8 cellular contexts compared by ENCODE assay signal in genomic region chr6:10692965-10693538, GRCh38. TPM values are rescaled to one million over a fixed set of nuclear protein-coding genes. Genes with fewer than 3 reads are reported as not detected.
DNase-seq lines count a peak whose midpoint lies in the region; ATAC-seq, FAIRE-seq and TF ChIP-seq lines count a peak whose summit lies in the region.

No MANE protein-coding gene starts in this region.

- H3K4me3 ChIP-seq in heart right ventricle, result peak overlapping the region in 7 of 10 donors; percentile 66 to 80 (median 72)
- peak overlapping the region; percentile 99 for H3K4me3 ChIP-seq in astrocyte (ENCODE audit: insufficient read depth, low read depth, low read length)
- peak overlapping the region; percentile 78 to 98 (median 97) for H3K4me3 ChIP-seq in HepG2 (replicated peaks in 1 of 3; ENCODE audit: insufficient read depth in 1 of 3, low read depth in 2 of 3, low read length in 3 of 3)
- H3K4me3 ChIP-seq in upper lobe of right lung, result peak overlapping the region; percentile 83

- H2AFZ ChIP-seq in astrocyte (ENCODE audit: low read depth, low read length) (no peak overlapping the region), HepG2 (ENCODE audit: low read length) (no peak overlapping the region)

- 92 to 95% methylated on average over 8 of the region's 8 CpGs for WGBS in heart right ventricle, 2 donors
- 95% methylated on average over 8 of the region's 8 CpGs for WGBS in HepG2 (ENCODE audit: low lambda C conversion rate)

- H4K20me1 ChIP-seq in astrocyte (ENCODE audit: insufficient read depth, low read length) (peaks cover 4% of the 10 kb centered on the region), HepG2 (ENCODE audit: insufficient read depth, low read length) (no peaks in the 10 kb centered on the region)

- peaks cover 20% of the 10 kb centered on the region for H3K4me1 Mint-ChIP-seq in astrocyte (ENCODE audit: low read depth, unreplicated experiment)

- in situ Hi-C loops in HepG2 (cut with HindIII; ENCODE audit: extremely low pct_ligation_motif_present, low pct_unique_long_range_greater_than_20kb), result no loop called here
- in situ Hi-C loops in KBM-7 (cut with MboI; ENCODE audit: low pct_unique_long_range_greater_than_20kb, low sequenced_read_pairs), result no loop called here

- H3K4me1 ChIP-seq in heart right ventricle (peaks cover 0 to 31% (median 25%) of the 10 kb centered on the region in 9 donors), astrocyte (ENCODE audit: insufficient read depth, low read length) (peaks cover 16% of the 10 kb centered on the region), HepG2 (ENCODE audit: insufficient read depth, low read length) (peaks cover 44% of the 10 kb centered on the region), upper lobe of right lung (peaks cover 22% of the 10 kb centered on the region)

- POLR2A ChIA-PET in HepG2 (lab: Yijun Ruan, JAX), result no interaction called here

- no peaks in the 10 kb centered on the region for H3K36me3 Mint-ChIP-seq in astrocyte (ENCODE audit: low read depth, unreplicated experiment)

- no peak for TF ChIP-seq POLR2A in HepG2 (IDR thresholded peaks at IDR 0.05; ENCODE audit: insufficient read depth in 1 of 2, low read depth in 2 of 2, low read length in 2 of 2)

- H3K4me2 ChIP-seq in astrocyte (ENCODE audit: low read length), result peak overlapping the region; percentile 92
- peak overlapping the region; percentile 73 for H3K4me2 ChIP-seq in HepG2 (ENCODE audit: low read depth, low read length)

- H3K79me2 ChIP-seq in astrocyte (ENCODE audit: insufficient read depth, low read length), result peaks cover 48% of the 10 kb centered on the region
- peaks cover 44% of the 10 kb centered on the region for H3K79me2 ChIP-seq in HepG2 (ENCODE audit: insufficient read depth, low read length)

- no peak for ATAC-seq in heart right ventricle
- no peak for ATAC-seq in left cardiac atrium
- ATAC-seq in HepG2, result no peak
- no peak for ATAC-seq in upper lobe of right lung
- no peak for ATAC-seq in HG03460 (IDR thresholded peaks at IDR 0.05; ENCODE audit: unreplicated experiment)

- peak overlapping the region; percentile 97 for H3K4me3 Mint-ChIP-seq in astrocyte (ENCODE audit: unreplicated experiment)

- intact Hi-C loops in heart right ventricle (cut with DNase I), result loop anchor here in 4 of 10 donors (5.0 to 10.0 kb wide), 5 partner anchors 54 to 186 kb away; partner anchors contain the start of gene TMEM14B (in 1 of the 4)
- intact Hi-C loops in left cardiac atrium (cut with DNase I), result loop anchor here in 1 of 2 donors (5.0 kb wide), 1 partner anchor 181 kb away; no protein-coding TSS in a partner anchor
- intact Hi-C loops in HepG2 (cut with micrococcal nuclease; ENCODE audit: unreplicated experiment), result no loop called here
- intact Hi-C loops in upper lobe of right lung (cut with DNase I), result no loop called here
- intact Hi-C loops in cardiac septum (cut with DNase I), result loop anchor here (10.0 kb wide), 1 partner anchor 108 kb away; no protein-coding TSS in a partner anchor

- H3K9me3 ChIP-seq in heart right ventricle (no peaks in the 10 kb centered on the region), astrocyte (ENCODE audit: insufficient read depth, low read depth, low read length) (no peaks in the 10 kb centered on the region), HepG2 (ENCODE audit: low read length) (no peaks in the 10 kb centered on the region), upper lobe of right lung (no peaks in the 10 kb centered on the region)

- TF ChIP-seq EP300 in HepG2 (IDR thresholded peaks at IDR 0.05; ENCODE audit: low read depth in 2 of 2, low read length in 2 of 2) (no peak), HepG2 (CRISPR knock-in tag; IDR thresholded peaks at IDR 0.05; ENCODE audit: borderline replicate concordance) (no peak)

- DNase-seq in heart right ventricle, result no peak
- DNase-seq in left cardiac atrium, result no peak
- DNase-seq in astrocyte (ENCODE audit: low read depth), result no peak
- no peak for DNase-seq in HepG2 (ENCODE audit: low spot score)
- no peak for DNase-seq in upper lobe of right lung
- no peak for DNase-seq in KBM-7
- DNase-seq in cardiac septum (ENCODE audit: low spot score), result no peak

- TF ChIP-seq CTCF in heart right ventricle (IDR thresholded peaks at IDR 0.05) (no peak), astrocyte (IDR thresholded peaks at IDR 0.05; ENCODE audit: insufficient read depth, low read depth, low read length) (no peak), HepG2 (CRISPR knock-in tag; IDR thresholded peaks at IDR 0.05) (no peak), upper lobe of right lung (IDR thresholded peaks at IDR 0.05) (no peak)

- peak overlapping the region in 1 of 10 donors; percentile 93 for H3K27ac ChIP-seq in heart right ventricle
- H3K27ac ChIP-seq in astrocyte (ENCODE audit: low read depth, low read length), result no peak overlapping the region
- no peak overlapping the region for H3K27ac ChIP-seq in HepG2 (ENCODE audit: extremely low read length, insufficient read depth, low read length)
- no peak overlapping the region for H3K27ac ChIP-seq in upper lobe of right lung

- H3K36me3 ChIP-seq in heart right ventricle (peaks cover 0 to 14% (median 0%) of the 10 kb centered on the region in 9 donors), astrocyte (ENCODE audit: insufficient read depth, low read length) (no peaks in the 10 kb centered on the region), HepG2 (replicated peaks in 1 of 2; ENCODE audit: control insufficient read depth in 1 of 2, insufficient read depth in 2 of 2, low read length in 2 of 2) (peaks cover 3 to 11% of the 10 kb centered on the region in 2 experiments; a peak in 4 of 5 replicates), upper lobe of right lung (peaks cover 6% of the 10 kb centered on the region)

- no peaks in the 10 kb centered on the region for H3K27me3 Mint-ChIP-seq in astrocyte (ENCODE audit: low read depth, unreplicated experiment)

- FAIRE-seq in astrocyte (lab: Jason Lieb, UNC) (no peak), HepG2 (lab: Jason Lieb, UNC) (no peak)

- no peaks in the 10 kb centered on the region for H3K27me3 ChIP-seq in heart right ventricle
- peaks cover 3% of the 10 kb centered on the region for H3K27me3 ChIP-seq in astrocyte (ENCODE audit: insufficient read depth, low read length)
- H3K27me3 ChIP-seq in HepG2 (ENCODE audit: control insufficient read depth in 1 of 2, insufficient read depth in 2 of 2, low read length in 2 of 2), result no peaks in the 10 kb centered on the region; a peak in 1 of 5 replicates
- H3K27me3 ChIP-seq in upper lobe of right lung, result no peaks in the 10 kb centered on the region

- no peak for TF ChIP-seq RAD21 in HepG2 (CRISPR knock-in tag; IDR thresholded peaks at IDR 0.05)

- BruUV-seq in HepG2 (replicated peaks; lab: Mats Ljungman, UMichigan), result no TSS peak

- peak overlapping the region; percentile 95 for H3K9ac ChIP-seq in astrocyte (ENCODE audit: low read length)
- H3K9ac ChIP-seq in HepG2 (ENCODE audit: insufficient read depth, low read depth, low read length), result peak overlapping the region; percentile 98

- no peaks in the 10 kb centered on the region for H3K9me3 Mint-ChIP-seq in astrocyte (ENCODE audit: unreplicated experiment)

- peak overlapping the region; percentile 100 for H3K27ac Mint-ChIP-seq in astrocyte (ENCODE audit: unreplicated experiment)

- CTCF ChIA-PET in HepG2 (lab: Yijun Ruan, JAX; ENCODE audit: low intra/inter-chr PET ratio, low total read pairs), result no interaction called here

RNA-seq across cellular contexts. Expression of gene C6orf52, which starts 1.4 kb away (rescaled TPM):
- total RNA-seq in heart right ventricle (1 to 10 TPM in 2 of 10 donors, under 1 TPM in 5, not detected in 3; 0.59 to 1.6 (median 0.86) TPM), left cardiac atrium (not detected), astrocyte (2.3 and 2.9 TPM in 2 replicates), HepG2 (2016; rRNA removed; fragmentation: Illumina TruSeq; extraction: Trizol) (0.53 and 0.66 TPM in 2 replicates), upper lobe of right lung (not detected), cardiac septum (1.7 TPM)
- polyA plus RNA-seq in heart right ventricle (under 1 TPM; 0.80 to 0.88 TPM), HepG2 (2011; rRNA removed) (0.50 TPM in 1 of 2 replicates, not detected in the other)
- not detected in 2 replicates for total RNA-seq in HepG2 (2016; cell fraction: cytosol; rRNA removed; fragmentation: Illumina TruSeq; extraction: Trizol; ENCODE audit: low read depth)
- total RNA-seq in HepG2 (2016; cell fraction: insoluble cytoplasmic fraction; rRNA removed; fragmentation: Illumina TruSeq; extraction: Trizol), result 1.0 and 1.1 TPM in 2 replicates
- not detected in 2 replicates for total RNA-seq in HepG2 (2016; cell fraction: membrane; rRNA removed; fragmentation: Illumina TruSeq; extraction: Trizol)
- total RNA-seq in HepG2 (2016; cell fraction: nucleus; rRNA removed; fragmentation: Illumina TruSeq; extraction: Trizol), result not detected in 2 replicates
- 0.35 and 0.38 TPM in 2 replicates for polyA plus RNA-seq in HepG2 (2011; cell fraction: cytosol; rRNA removed)
- not detected in 2 replicates for polyA plus RNA-seq in HepG2 (2011; cell fraction: nucleus; rRNA removed)
- polyA plus RNA-seq in HepG2 (2012), result 0.36 and 0.52 TPM in 2 replicates
- not detected in 2 replicates for polyA plus RNA-seq in HepG2 (2016; cell fraction: cytosol; fragmentation: Illumina TruSeq; extraction: Trizol; ENCODE audit: low read depth)
- 0.60 and 1.2 TPM in 2 replicates for polyA plus RNA-seq in HepG2 (2016; cell fraction: insoluble cytoplasmic fraction; fragmentation: Illumina TruSeq; extraction: Trizol; ENCODE audit: low read depth)
- not detected in 2 replicates for polyA plus RNA-seq in HepG2 (2016; cell fraction: membrane; fragmentation: Illumina TruSeq; extraction: Trizol; ENCODE audit: low read depth)
- 1.4 TPM in 1 of 2 replicates, not detected in the other for polyA plus RNA-seq in HepG2 (2016; cell fraction: nucleus; fragmentation: Illumina TruSeq; extraction: Trizol; ENCODE audit: insufficient read depth, low read depth)
- polyA minus RNA-seq in HepG2 (2011; rRNA and poly(A)+ RNA removed; ENCODE audit: low replicate concordance), result not detected in 2 replicates
- not detected in 2 replicates for polyA minus RNA-seq in HepG2 (2011; cell fraction: cytosol; rRNA and poly(A)+ RNA removed)
- polyA minus RNA-seq in HepG2 (2011; cell fraction: nucleus; rRNA and poly(A)+ RNA removed), result not detected in 2 replicates

RNA-seq across cellular contexts. Expression of gene PAK1IP1, which starts 1.7 kb away (rescaled TPM):
- total RNA-seq in heart right ventricle, result 10 to 100 TPM in 2 of 10 donors, 1 to 10 TPM in 8; 5.8 to 13.5 (median 8.4) TPM
- polyA plus RNA-seq in heart right ventricle, result 10 to 100 TPM in 1 of 2 donors, 1 to 10 TPM in 1; 6.1 to 15.7 TPM
- total RNA-seq in left cardiac atrium, result 10 to 100 TPM in 1 of 2 donors, 1 to 10 TPM in 1; 9.0 to 14.9 TPM
- total RNA-seq in astrocyte, result 20.1 and 21.9 TPM in 2 replicates
- 66.2 and 106 TPM in 2 replicates for total RNA-seq in HepG2 (2016; rRNA removed; fragmentation: Illumina TruSeq; extraction: Trizol)
- 11.9 and 13.2 TPM in 2 replicates for total RNA-seq in HepG2 (2016; cell fraction: cytosol; rRNA removed; fragmentation: Illumina TruSeq; extraction: Trizol; ENCODE audit: low read depth)
- total RNA-seq in HepG2 (2016; cell fraction: insoluble cytoplasmic fraction; rRNA removed; fragmentation: Illumina TruSeq; extraction: Trizol), result 64.7 and 103 TPM in 2 replicates
- 18.5 and 23.4 TPM in 2 replicates for total RNA-seq in HepG2 (2016; cell fraction: membrane; rRNA removed; fragmentation: Illumina TruSeq; extraction: Trizol)
- total RNA-seq in HepG2 (2016; cell fraction: nucleus; rRNA removed; fragmentation: Illumina TruSeq; extraction: Trizol), result 27.0 and 28.3 TPM in 2 replicates
- polyA plus RNA-seq in HepG2 (2011; rRNA removed), result 17.0 and 23.4 TPM in 2 replicates
- polyA plus RNA-seq in HepG2 (2011; cell fraction: cytosol; rRNA removed), result 11.7 and 15.1 TPM in 2 replicates
- polyA plus RNA-seq in HepG2 (2011; cell fraction: nucleus; rRNA removed), result 5.6 and 6.6 TPM in 2 replicates
- 21.1 and 24.1 TPM in 2 replicates for polyA plus RNA-seq in HepG2 (2012)
- polyA plus RNA-seq in HepG2 (2016; cell fraction: cytosol; fragmentation: Illumina TruSeq; extraction: Trizol; ENCODE audit: low read depth), result 5.7 and 6.5 TPM in 2 replicates
- polyA plus RNA-seq in HepG2 (2016; cell fraction: insoluble cytoplasmic fraction; fragmentation: Illumina TruSeq; extraction: Trizol; ENCODE audit: low read depth), result 92.1 and 98.0 TPM in 2 replicates
- 9.4 and 11.3 TPM in 2 replicates for polyA plus RNA-seq in HepG2 (2016; cell fraction: membrane; fragmentation: Illumina TruSeq; extraction: Trizol; ENCODE audit: low read depth)
- 36.0 and 37.3 TPM in 2 replicates for polyA plus RNA-seq in HepG2 (2016; cell fraction: nucleus; fragmentation: Illumina TruSeq; extraction: Trizol; ENCODE audit: insufficient read depth, low read depth)
- 15.3 and 20.5 TPM in 2 replicates for polyA minus RNA-seq in HepG2 (2011; rRNA and poly(A)+ RNA removed; ENCODE audit: low replicate concordance)
- polyA minus RNA-seq in HepG2 (2011; cell fraction: cytosol; rRNA and poly(A)+ RNA removed), result 6.3 and 9.7 TPM in 2 replicates
- 7.9 and 10.6 TPM in 2 replicates for polyA minus RNA-seq in HepG2 (2011; cell fraction: nucleus; rRNA and poly(A)+ RNA removed)
- total RNA-seq in upper lobe of right lung, result 11.6 TPM
- total RNA-seq in cardiac septum, result 9.3 TPM

RNA-seq across cellular contexts. Expression of gene TMEM14C, which starts 29.8 kb away (rescaled TPM):
- total RNA-seq in heart right ventricle, result 100 to 1,000 TPM; 105 to 133 (median 116) TPM
- 100 to 1,000 TPM; 114 to 116 TPM for polyA plus RNA-seq in heart right ventricle
- 100 to 1,000 TPM; 103 to 108 TPM for total RNA-seq in left cardiac atrium
- total RNA-seq in astrocyte, result 128 and 134 TPM in 2 replicates
- 163 and 184 TPM in 2 replicates for total RNA-seq in HepG2 (2016; rRNA removed; fragmentation: Illumina TruSeq; extraction: Trizol)
- 87.4 and 106 TPM in 2 replicates for total RNA-seq in HepG2 (2016; cell fraction: cytosol; rRNA removed; fragmentation: Illumina TruSeq; extraction: Trizol; ENCODE audit: low read depth)
- total RNA-seq in HepG2 (2016; cell fraction: insoluble cytoplasmic fraction; rRNA removed; fragmentation: Illumina TruSeq; extraction: Trizol), result 172 and 188 TPM in 2 replicates
- total RNA-seq in HepG2 (2016; cell fraction: membrane; rRNA removed; fragmentation: Illumina TruSeq; extraction: Trizol), result 122 and 141 TPM in 2 replicates
- 137 and 149 TPM in 2 replicates for total RNA-seq in HepG2 (2016; cell fraction: nucleus; rRNA removed; fragmentation: Illumina TruSeq; extraction: Trizol)
- 157 and 184 TPM in 2 replicates for polyA plus RNA-seq in HepG2 (2011; rRNA removed)
- 179 and 195 TPM in 2 replicates for polyA plus RNA-seq in HepG2 (2011; cell fraction: cytosol; rRNA removed)
- 50.7 TPM in 2 replicates for polyA plus RNA-seq in HepG2 (2011; cell fraction: nucleus; rRNA removed)
- polyA plus RNA-seq in HepG2 (2012), result 127 and 151 TPM in 2 replicates
- 93.8 and 119 TPM in 2 replicates for polyA plus RNA-seq in HepG2 (2016; cell fraction: cytosol; fragmentation: Illumina TruSeq; extraction: Trizol; ENCODE audit: low read depth)
- polyA plus RNA-seq in HepG2 (2016; cell fraction: insoluble cytoplasmic fraction; fragmentation: Illumina TruSeq; extraction: Trizol; ENCODE audit: low read depth), result 155 and 169 TPM in 2 replicates
- 116 and 139 TPM in 2 replicates for polyA plus RNA-seq in HepG2 (2016; cell fraction: membrane; fragmentation: Illumina TruSeq; extraction: Trizol; ENCODE audit: low read depth)
- 215 and 223 TPM in 2 replicates for polyA plus RNA-seq in HepG2 (2016; cell fraction: nucleus; fragmentation: Illumina TruSeq; extraction: Trizol; ENCODE audit: insufficient read depth, low read depth)
- polyA minus RNA-seq in HepG2 (2011; rRNA and poly(A)+ RNA removed; ENCODE audit: low replicate concordance), result 101 and 129 TPM in 2 replicates
- polyA minus RNA-seq in HepG2 (2011; cell fraction: cytosol; rRNA and poly(A)+ RNA removed), result 36.3 and 44.5 TPM in 2 replicates
- polyA minus RNA-seq in HepG2 (2011; cell fraction: nucleus; rRNA and poly(A)+ RNA removed), result 24.2 and 24.3 TPM in 2 replicates
- total RNA-seq in upper lobe of right lung, result 87.5 TPM
- 112 TPM for total RNA-seq in cardiac septum

RNA-seq across cellular contexts. Expression of gene TMEM14B, which starts 54.6 kb away (rescaled TPM):
- total RNA-seq in heart right ventricle (100 to 1,000 TPM in 9 of 10 donors, 10 to 100 TPM in 1; 93.5 to 116 (median 108) TPM), left cardiac atrium (100 to 1,000 TPM in 1 of 2 donors, 10 to 100 TPM in 1; 91.3 to 101 TPM), astrocyte (52.2 and 52.8 TPM in 2 replicates), HepG2 (2016; rRNA removed; fragmentation: Illumina TruSeq; extraction: Trizol) (191 and 200 TPM in 2 replicates), upper lobe of right lung (50.1 TPM), cardiac septum (92.4 TPM)
- polyA plus RNA-seq in heart right ventricle (10 to 100 TPM; 64.5 to 71.2 TPM), HepG2 (2011; rRNA removed) (86.9 and 133 TPM in 2 replicates)
- total RNA-seq in HepG2 (2016; cell fraction: cytosol; rRNA removed; fragmentation: Illumina TruSeq; extraction: Trizol; ENCODE audit: low read depth), result 220 and 308 TPM in 2 replicates
- total RNA-seq in HepG2 (2016; cell fraction: insoluble cytoplasmic fraction; rRNA removed; fragmentation: Illumina TruSeq; extraction: Trizol), result 192 and 194 TPM in 2 replicates
- 279 and 333 TPM in 2 replicates for total RNA-seq in HepG2 (2016; cell fraction: membrane; rRNA removed; fragmentation: Illumina TruSeq; extraction: Trizol)
- 116 and 125 TPM in 2 replicates for total RNA-seq in HepG2 (2016; cell fraction: nucleus; rRNA removed; fragmentation: Illumina TruSeq; extraction: Trizol)
- 90.3 and 110 TPM in 2 replicates for polyA plus RNA-seq in HepG2 (2011; cell fraction: cytosol; rRNA removed)
- 36.1 and 45.4 TPM in 2 replicates for polyA plus RNA-seq in HepG2 (2011; cell fraction: nucleus; rRNA removed)
- 61.8 and 116 TPM in 2 replicates for polyA plus RNA-seq in HepG2 (2012)
- polyA plus RNA-seq in HepG2 (2016; cell fraction: cytosol; fragmentation: Illumina TruSeq; extraction: Trizol; ENCODE audit: low read depth), result 248 and 371 TPM in 2 replicates
- polyA plus RNA-seq in HepG2 (2016; cell fraction: insoluble cytoplasmic fraction; fragmentation: Illumina TruSeq; extraction: Trizol; ENCODE audit: low read depth), result 171 and 177 TPM in 2 replicates
- 243 and 316 TPM in 2 replicates for polyA plus RNA-seq in HepG2 (2016; cell fraction: membrane; fragmentation: Illumina TruSeq; extraction: Trizol; ENCODE audit: low read depth)
- 178 and 179 TPM in 2 replicates for polyA plus RNA-seq in HepG2 (2016; cell fraction: nucleus; fragmentation: Illumina TruSeq; extraction: Trizol; ENCODE audit: insufficient read depth, low read depth)
- polyA minus RNA-seq in HepG2 (2011; rRNA and poly(A)+ RNA removed; ENCODE audit: low replicate concordance), result 57.9 and 63.5 TPM in 2 replicates
- polyA minus RNA-seq in HepG2 (2011; cell fraction: cytosol; rRNA and poly(A)+ RNA removed), result 22.6 and 28.8 TPM in 2 replicates
- polyA minus RNA-seq in HepG2 (2011; cell fraction: nucleus; rRNA and poly(A)+ RNA removed), result 64.8 and 69.5 TPM in 2 replicates
